Comparison of ENCODE assay signal across 9 cellular contexts in genomic region chr1:151888972-151889570, GRCh38. TPM values are rescaled to one million over a fixed set of nuclear protein-coding genes. Genes with fewer than 3 reads are reported as not detected.
A peak's percentile ranks its signal among the peaks of the same experiment; 100 is the strongest.
DNase-seq lines count a peak whose midpoint lies in the region; ATAC-seq and TF ChIP-seq lines count a peak whose summit lies in the region.
"Had no signal": no experiment of that assay in that cellular context is flagged by ENCODE, and none has a peak within 500 bp of the region (broad histone marks: within the 10 kb centered on the region; RNA-seq: fewer than 3 reads in every experiment).

No MANE protein-coding gene starts in this region.

- H3K36me3 Mint-ChIP-seq in activated CD4-positive, alpha-beta T cell treated with anti-CD3 and anti-CD28 coated beads, Interleukin-2, amount 10 ng/mL, durations not matched to agents 24 days and 14 days (ENCODE audit: low read depth), result peaks cover 62% of the 10 kb centered on the region
- peaks cover 75% of the 10 kb centered on the region for H3K36me3 Mint-ChIP-seq in stimulated activated effector memory CD8-positive, alpha-beta T cell treated with anti-CD3 and anti-CD28 coated beads, Interleukin-12 subunit alpha, Interleukin-12 subunit beta, amount 100 ng/mL, for 72 hours

- H3K4me3 ChIP-seq in choroid plexus epithelial cell (ENCODE audit: low read depth, low read length) (no peak overlapping the region), retinal pigment epithelial cell (ENCODE audit: low read length) (no peak overlapping the region)

- no peaks in the 10 kb centered on the region for H3K27me3 Mint-ChIP-seq in activated CD4-positive, alpha-beta T cell treated with anti-CD3 and anti-CD28 coated beads, Interleukin-2, amount 10 ng/mL, durations not matched to agents 24 days and 14 days

- no peak overlapping the region for H3K4me3 Mint-ChIP-seq in activated CD4-positive, alpha-beta T cell treated with anti-CD3 and anti-CD28 coated beads, Interleukin-2, amount 10 ng/mL, durations not matched to agents 24 days and 14 days
- H3K4me3 Mint-ChIP-seq in stimulated activated effector memory CD8-positive, alpha-beta T cell treated with anti-CD3 and anti-CD28 coated beads, Interleukin-12 subunit alpha, Interleukin-12 subunit beta, amount 100 ng/mL, for 72 hours, result no peak overlapping the region

- intact Hi-C loops in activated CD4-positive, alpha-beta T cell treated with anti-CD3 and anti-CD28 coated beads, Interleukin-2, amount 10 ng/mL, durations not matched to agents 24 days and 14 days (cut with micrococcal nuclease), result loop anchor here (1.0 kb wide), 1 partner anchor 108 kb away; no protein-coding TSS in a partner anchor

- no peak for ATAC-seq in HG02763 (IDR thresholded peaks at IDR 0.05; ENCODE audit: unreplicated experiment)
- ATAC-seq in stimulated activated effector memory CD8-positive, alpha-beta T cell treated with anti-CD3 and anti-CD28 coated beads, Interleukin-12 subunit alpha, Interleukin-12 subunit beta, amount 100 ng/mL, for 72 hours, result no peak
- no peak for ATAC-seq in HG02852 (IDR thresholded peaks at IDR 0.05; ENCODE audit: unreplicated experiment)

- DNase-seq in activated CD4-positive, alpha-beta T cell treated with anti-CD3 and anti-CD28 coated beads, Interleukin-2, amount 10 ng/mL, durations not matched to agents 24 days and 14 days, result peak; percentile 60
- no peak for DNase-seq in activated CD4-positive, alpha-beta T cell treated with anti-CD3 and anti-CD28 coated beads, Interleukin-2, amount 50 U/mL, for 1 hour
- DNase-seq in NCI-H1105 treated with DMSO at 0.1 percent for 48 hours (lab: John Stamatoyannopoulos, UW) (peak; percentile 35), choroid plexus epithelial cell (ENCODE audit: low read depth) (peak; percentile 41), retinal pigment epithelial cell (ENCODE audit: low read depth) (no peak)
- no peak for DNase-seq in stimulated activated effector memory CD8-positive, alpha-beta T cell treated with anti-CD3 and anti-CD28 coated beads, Interleukin-12 subunit alpha, Interleukin-12 subunit beta, amount 100 ng/mL, for 72 hours (ENCODE audit: low spot score in 2 of 2)
- DNase-seq: aorta had no signal

- TF ChIP-seq CTCF in choroid plexus epithelial cell (conservative IDR thresholded peaks at IDR 0.05; ENCODE audit: low read depth, low read length), result peak; percentile 49
- TF ChIP-seq CTCF in retinal pigment epithelial cell (conservative IDR thresholded peaks at IDR 0.05; ENCODE audit: low read depth, low read length), result peak; percentile 41

- H3K4me1 Mint-ChIP-seq in activated CD4-positive, alpha-beta T cell treated with anti-CD3 and anti-CD28 coated beads, Interleukin-2, amount 10 ng/mL, durations not matched to agents 24 days and 14 days, result peaks cover 28% of the 10 kb centered on the region
- H3K4me1 Mint-ChIP-seq in stimulated activated effector memory CD8-positive, alpha-beta T cell treated with anti-CD3 and anti-CD28 coated beads, Interleukin-12 subunit alpha, Interleukin-12 subunit beta, amount 100 ng/mL, for 72 hours, result peaks cover 18% of the 10 kb centered on the region

- H3K9me3 Mint-ChIP-seq in activated CD4-positive, alpha-beta T cell treated with anti-CD3 and anti-CD28 coated beads, Interleukin-2, amount 10 ng/mL, durations not matched to agents 24 days and 14 days, result no peaks in the 10 kb centered on the region
- H3K9me3 Mint-ChIP-seq in stimulated activated effector memory CD8-positive, alpha-beta T cell treated with anti-CD3 and anti-CD28 coated beads, Interleukin-12 subunit alpha, Interleukin-12 subunit beta, amount 100 ng/mL, for 72 hours, result no peaks in the 10 kb centered on the region

- no peak overlapping the region for H3K27ac Mint-ChIP-seq in activated CD4-positive, alpha-beta T cell treated with anti-CD3 and anti-CD28 coated beads, Interleukin-2, amount 10 ng/mL, durations not matched to agents 24 days and 14 days
- no peak overlapping the region for H3K27ac Mint-ChIP-seq in stimulated activated effector memory CD8-positive, alpha-beta T cell treated with anti-CD3 and anti-CD28 coated beads, Interleukin-12 subunit alpha, Interleukin-12 subunit beta, amount 100 ng/mL, for 72 hours

RNA-seq across cellular contexts. Expression of gene THEM4, which starts 20.2 kb away (rescaled TPM):
- 26.9 and 30.6 TPM in 2 replicates for total RNA-seq in activated CD4-positive, alpha-beta T cell treated with anti-CD3 and anti-CD28 coated beads, Interleukin-2, amount 10 ng/mL, durations not matched to agents 24 days and 14 days

RNA-seq across cellular contexts. Expression of gene THEM5, which starts 35.6 kb away (rescaled TPM):
- total RNA-seq in activated CD4-positive, alpha-beta T cell treated with anti-CD3 and anti-CD28 coated beads, Interleukin-2, amount 10 ng/mL, durations not matched to agents 24 days and 14 days, result not detected in 2 replicates
- total RNA-seq: aorta had no signal

RNA-seq across cellular contexts. Expression of gene C2CD4D, which starts 49.5 kb away (rescaled TPM):
- total RNA-seq in activated CD4-positive, alpha-beta T cell treated with anti-CD3 and anti-CD28 coated beads, Interleukin-2, amount 10 ng/mL, durations not matched to agents 24 days and 14 days, result 0.86 and 1.5 TPM in 2 replicates
- total RNA-seq: aorta had no signal

RNA-seq across cellular contexts. Expression of gene RORC, which starts 57.5 kb away (rescaled TPM):
- 1.0 and 1.3 TPM in 2 replicates for total RNA-seq in activated CD4-positive, alpha-beta T cell treated with anti-CD3 and anti-CD28 coated beads, Interleukin-2, amount 10 ng/mL, durations not matched to agents 24 days and 14 days

Comparison
In these comparisons a context has a peak if more than half of its experiments do, and no peak if none do; other contexts are left out.
1. DNase-seq: peak in activated CD4-positive, alpha-beta T cell treated with anti-CD3 and anti-CD28 coated beads, Interleukin-2, amount 10 ng/mL, durations not matched to agents 24 days and 14 days (single experiment), NCI-H1105 treated with DMSO at 0.1 percent for 48 hours (single experiment) and choroid plexus epithelial cell (single experiment); none in activated CD4-positive, alpha-beta T cell treated with anti-CD3 and anti-CD28 coated beads, Interleukin-2, amount 50 U/mL, for 1 hour (single experiment), retinal pigment epithelial cell (single experiment) and stimulated activated effector memory CD8-positive, alpha-beta T cell treated with anti-CD3 and anti-CD28 coated beads, Interleukin-12 subunit alpha, Interleukin-12 subunit beta, amount 100 ng/mL, for 72 hours (0 of 2).